In the genomic region with DNA sequence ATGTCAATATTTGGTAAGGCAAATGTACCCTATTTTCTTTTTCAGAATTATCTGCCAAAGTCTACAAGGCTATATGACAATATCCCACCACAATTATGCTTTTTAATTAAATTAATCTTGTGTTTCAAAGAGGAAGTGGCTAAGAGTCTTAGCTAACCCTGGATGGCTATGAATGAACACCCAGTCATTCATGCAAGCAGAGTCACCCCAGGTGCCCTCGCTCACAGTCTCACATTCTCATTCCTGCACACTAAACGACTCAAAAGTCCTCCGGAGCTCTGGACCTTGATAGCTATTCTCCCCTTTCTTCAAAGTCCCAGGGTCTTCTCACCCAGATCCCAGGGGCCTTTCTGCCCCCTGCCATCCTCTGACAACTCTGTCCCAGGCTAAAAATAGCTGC, we compare ENCODE assay signal across 20 cellular contexts. TPM values are rescaled to one million over a fixed set of nuclear protein-coding genes. Genes with fewer than 3 reads are reported as not detected.
A peak's percentile ranks its signal among the peaks of the same experiment; 100 is the strongest.
DNase-seq lines count a peak whose midpoint lies in the region; TF ChIP-seq lines count a peak whose summit lies in the region.
"Had no signal": no experiment of that assay in that cellular context is flagged by ENCODE, and none has a peak within 500 bp of the region (broad histone marks: within the 10 kb centered on the region; RNA-seq: fewer than 3 reads in every experiment).

No MANE protein-coding gene starts in this region.

- H3F3A ChIP-seq in GM23248 (ENCODE audit: insufficient read depth), result peaks cover 75% of the 10 kb centered on the region

- H3K4me3 ChIP-seq in ACC112 (ENCODE audit: low read depth, low read length) (no peak overlapping the region), GM23248 (peak overlapping the region; percentile 26; the same call in 1 of the 2 replicates), SJSA1 (no peak overlapping the region), WERI-Rb-1 (ENCODE audit: low read depth, low read length) (no peak overlapping the region)
- H3K4me3 ChIP-seq: HAP-1, heart right ventricle, suprapubic skin had no signal

- H3K9ac ChIP-seq in GM23248, result peak overlapping the region; percentile 77

- H3K4me2 ChIP-seq in GM23248 (ENCODE audit: unreplicated experiment), result peak overlapping the region; percentile 64

- H3K36me3 ChIP-seq in ACC112 (ENCODE audit: insufficient read depth, low read length) (no peaks in the 10 kb centered on the region), GM23248 (ENCODE audit: low read depth) (no peaks in the 10 kb centered on the region), SJSA1 (no peaks in the 10 kb centered on the region), WERI-Rb-1 (no peaks in the 10 kb centered on the region)
- H3K36me3 ChIP-seq: HAP-1, heart right ventricle, suprapubic skin had no signal

- peaks cover 62% of the 10 kb centered on the region for H3K4me1 ChIP-seq in ACC112 (ENCODE audit: control insufficient read depth, insufficient read depth, low read length, unreplicated experiment)
- peaks cover 76% of the 10 kb centered on the region for H3K4me1 ChIP-seq in GM23248 (ENCODE audit: insufficient read depth)
- H3K4me1 ChIP-seq in SJSA1 (replicated peaks), result peaks cover 90% of the 10 kb centered on the region

- DNase-seq in GM23248 (peak; percentile 78), SJSA1 (ENCODE audit: low read depth in 1 of 2, low spot score in 2 of 2) (no peak), kidney glomerular epithelial cell (lab: John Stamatoyannopoulos, UW) (peak; percentile 46), WERI-Rb-1 (no peak), CD1c-positive myeloid dendritic cell (ENCODE audit: extremely low spot score) (no peak), pons (ENCODE audit: low spot score) (no peak), amygdala (lab: John Stamatoyannopoulos, UW) (no peak)
- DNase-seq: activated gamma-delta T cell treated with Interleukin-2 at 50 U/mL for 16 hours; amniotic stem cell; CD4-positive, alpha-beta memory T cell; DND-41; effector memory CD4-positive, alpha-beta T cell; heart right ventricle; KBM-7; NCI-H1092; NCI-H774 had no signal

- H3K9me2 ChIP-seq in GM23248 (ENCODE audit: insufficient read depth), result no peaks in the 10 kb centered on the region

- H2AFZ ChIP-seq in ACC112 (ENCODE audit: low read length, unreplicated experiment) (no peak overlapping the region), GM23248 (no peak overlapping the region)

- no peaks in the 10 kb centered on the region for H4K20me1 ChIP-seq in GM23248 (ENCODE audit: insufficient read depth)

- no peaks in the 10 kb centered on the region for H3K9me3 ChIP-seq in GM23248 (ENCODE audit: low read depth)
- no peaks in the 10 kb centered on the region for H3K9me3 ChIP-seq in SJSA1 (replicated peaks)
- no peaks in the 10 kb centered on the region for H3K9me3 ChIP-seq in WERI-Rb-1 (ENCODE audit: severe bottlenecking)
- H3K9me3 ChIP-seq: HAP-1, suprapubic skin had no signal

- in situ Hi-C loops in GM23248 (cut with MboI), result loop anchor here (25.0 kb wide), 2 partner anchors 417 to 692 kb away; partner anchors contain the start of gene TACR1

- H3K79me2 ChIP-seq in ACC112 (ENCODE audit: control insufficient read depth, insufficient read depth, low read length, unreplicated experiment) (no peaks in the 10 kb centered on the region), GM23248 (ENCODE audit: insufficient read depth) (no peaks in the 10 kb centered on the region)

- TF ChIP-seq CTCF in WERI-Rb-1 (IDR thresholded peaks at IDR 0.05; ENCODE audit: low read depth, low read length), result no peak

- H3K27ac ChIP-seq in ACC112 (ENCODE audit: low read depth, low read length), result peak overlapping the region; percentile 47; the same call in 1 of the 2 replicates
- peak overlapping the region; percentile 98 for H3K27ac ChIP-seq in GM23248
- H3K27ac ChIP-seq in SJSA1, result peak overlapping the region; percentile 93
- H3K27ac ChIP-seq in WERI-Rb-1, result no peak overlapping the region
- H3K27ac ChIP-seq: heart right ventricle, RWPE1, suprapubic skin had no signal

- 10 to 17% methylated on average over 3 of the region's 3 CpGs for WGBS in GM23248 (ENCODE audit: low coverage in 1 of 2, low lambda C conversion rate in 2 of 2, missing lambda C conversion rate in 2 of 2), 2 experiments

- H3K27me3 ChIP-seq in ACC112 (ENCODE audit: insufficient read depth, low read length) (no peaks in the 10 kb centered on the region), GM23248 (replicated peaks; ENCODE audit: insufficient read depth) (no peaks in the 10 kb centered on the region), SJSA1 (replicated peaks) (no peaks in the 10 kb centered on the region), WERI-Rb-1 (ENCODE audit: insufficient read depth, low read depth, severe bottlenecking) (peaks cover 74% of the 10 kb centered on the region)

RNA-seq across cellular contexts. Expression of gene MRPL19, which starts 42.1 kb away (rescaled TPM):
- total RNA-seq in GM23248 (2014; rRNA removed; shearing (Covaris generic)), result 48.7 and 52.2 TPM in 2 replicates
- polyA plus RNA-seq in GM23248 (2016; fragmentation: Nextera tagmentation; extraction: Ambion mirVana), result 55.2 and 57.1 TPM in 2 replicates
- total RNA-seq in SJSA1 (2014; rRNA removed; shearing (Covaris generic)), result 75.4 and 95.7 TPM in 2 replicates

RNA-seq across cellular contexts. Expression of gene EVA1A, which starts 43.7 kb away (rescaled TPM):
- total RNA-seq in GM23248 (2014; rRNA removed; shearing (Covaris generic)), result 95.6 and 126 TPM in 2 replicates
- polyA plus RNA-seq in GM23248 (2016; fragmentation: Nextera tagmentation; extraction: Ambion mirVana), result 145 and 149 TPM in 2 replicates
- 152 and 214 TPM in 2 replicates for total RNA-seq in SJSA1 (2014; rRNA removed; shearing (Covaris generic))
- total RNA-seq: CD4-positive, alpha-beta memory T cell had no signal
- polyA plus RNA-seq: CD4-positive, alpha-beta memory T cell had no signal

Comparison
In these comparisons a context has a peak if more than half of its experiments do, and no peak if none do; other contexts are left out.
1. DNase-seq: peak in GM23248 (single experiment) and kidney glomerular epithelial cell (single experiment); none in SJSA1 (0 of 2), WERI-Rb-1 (single experiment), CD1c-positive myeloid dendritic cell (single experiment), pons (single experiment) and amygdala (0 of 56).